24 cellular contexts compared by ENCODE assay signal in genomic region chr4:185290018-185290607, GRCh38.
"Had no signal": no experiment of that assay in that cellular context is flagged by ENCODE, and none has a peak within 500 bp of the region (broad histone marks: within the 10 kb centered on the region; RNA-seq: fewer than 3 reads in every experiment).

No MANE protein-coding gene starts in this region.

- DNase-seq: dermis blood vessel endothelial cell; effector memory CD4-positive, alpha-beta T cell; erythroblast; esophagus squamous epithelium; foreskin melanocyte; glutamatergic neuron; heart right ventricle; hypothalamus; immature natural killer cell; islet precursor cell; kidney glomerular epithelial cell; left colon; left ventricle myocardium superior; mesendoderm; natural killer cell; right lobe of liver; small intestine; stimulated activated CD4-positive, alpha-beta T cell treated with anti-CD3 and anti-CD28 coated beads, Interleukin-15, amount 100 ng/mL, for 24 hours; stimulated activated CD4-positive, alpha-beta T cell treated with anti-CD3 and anti-CD28 coated beads, Interleukin-2, amount 100 ng/mL, for 48 hours; stimulated activated naive B cell treated with anti-CD40 and anti-IgM and Interleukin-4, amounts not matched to agents 10 μg/mL and 1 μg/mL and 100 μg/mL, for 72 hours had no signal

- H3K27me3 ChIP-seq: esophagus squamous epithelium, heart right ventricle, right lobe of liver, vagina had no signal

- H3K27ac ChIP-seq: coronary artery, esophagus squamous epithelium, parathyroid adenoma, right lobe of liver, vagina had no signal

- H3K9me3 ChIP-seq: esophagus squamous epithelium, heart right ventricle, right lobe of liver, vagina had no signal

- H3K4me3 ChIP-seq: coronary artery, esophagus squamous epithelium, heart right ventricle, lung, right lobe of liver, vagina had no signal

- H3K36me3 ChIP-seq: right lobe of liver had no signal

- ATAC-seq: left colon; left ventricle myocardium superior; natural killer cell; stimulated activated naive B cell treated with anti-CD40 and anti-IgM and Interleukin-4, amounts not matched to agents 10 μg/mL and 1 μg/mL and 100 μg/mL, for 72 hours had no signal

- H3K4me1 ChIP-seq: esophagus squamous epithelium, parathyroid adenoma, right lobe of liver, vagina had no signal
